13 cellular contexts compared by ENCODE assay signal in the genomic region with DNA sequence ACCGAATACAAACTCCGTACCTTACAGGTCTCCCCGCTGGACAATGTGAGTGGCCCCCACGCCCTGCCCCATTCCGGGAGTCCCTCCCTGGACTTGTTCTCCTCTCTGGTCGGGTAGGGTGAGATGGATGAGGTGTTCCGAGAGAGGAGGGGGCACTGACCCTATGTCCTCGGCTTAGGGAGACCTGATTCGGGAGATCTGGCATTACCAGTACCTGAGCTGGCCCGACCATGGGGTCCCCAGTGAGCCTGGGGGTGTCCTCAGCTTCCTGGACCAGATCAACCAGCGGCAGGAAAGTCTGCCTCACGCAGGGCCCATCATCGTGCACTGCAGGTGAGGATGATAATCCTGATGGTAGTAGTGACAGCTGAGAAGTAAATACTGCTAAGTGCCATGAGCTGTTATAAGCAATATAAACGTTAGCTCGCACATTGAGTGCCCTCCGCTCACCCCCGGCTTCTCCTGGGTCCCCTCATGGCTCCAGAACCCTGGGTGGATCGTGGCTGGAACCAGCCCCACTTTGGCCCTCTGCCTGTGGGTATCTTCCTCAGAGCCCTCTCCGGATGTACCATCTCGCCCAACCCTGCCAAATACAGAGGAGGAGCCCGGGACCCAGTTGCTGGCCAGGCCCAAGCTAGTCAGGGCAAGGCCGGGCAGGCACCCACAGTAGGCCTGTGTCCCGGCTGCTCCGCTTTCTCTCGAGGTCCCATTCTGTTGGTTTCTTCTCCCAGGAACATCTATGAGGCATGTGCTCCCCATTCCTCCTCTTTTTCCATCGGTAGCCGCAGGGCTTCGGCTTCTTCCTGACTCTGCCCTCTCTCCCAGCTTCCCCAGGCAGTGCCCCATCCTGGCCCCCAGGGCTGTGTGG. TPM values are rescaled to one million over a fixed set of nuclear protein-coding genes. Genes with fewer than 3 reads are reported as not detected.
DNase-seq lines count a peak whose midpoint lies in the region; ATAC-seq and TF ChIP-seq lines count a peak whose summit lies in the region.
"Had no signal": no experiment of that assay in that cellular context is flagged by ENCODE, and none has a peak within 500 bp of the region (broad histone marks: within the 10 kb centered on the region; RNA-seq: fewer than 3 reads in every experiment).

No MANE protein-coding gene starts in this region.

- H3K27ac ChIP-seq in heart right ventricle (peak overlapping the region in 8 of 10 donors; percentile 56 to 98 (median 88)), right lobe of liver (peak overlapping the region in 2 of 3 donors; percentile 43 to 63), upper lobe of left lung (peak overlapping the region; percentile 71 to 91 (median 88))

- peaks cover 16 to 100% (median 62%) of the 10 kb centered on the region in 9 donors for H3K4me1 ChIP-seq in heart right ventricle
- peaks cover 0 to 11% (median 7%) of the 10 kb centered on the region in 4 donors for H3K4me1 ChIP-seq in right lobe of liver
- H3K4me1 ChIP-seq in upper lobe of left lung, result peaks cover 67 to 96% (median 85%) of the 10 kb centered on the region in 4 donors

- H3K27me3 ChIP-seq in heart right ventricle (no peaks in the 10 kb centered on the region), right lobe of liver (no peaks in the 10 kb centered on the region), upper lobe of left lung (no peaks in the 10 kb centered on the region)
- H3K27me3 ChIP-seq: pancreas had no signal

- peaks cover 0 to 71% (median 0%) of the 10 kb centered on the region in 9 donors for H3K36me3 ChIP-seq in heart right ventricle
- no peaks in the 10 kb centered on the region for H3K36me3 ChIP-seq in right lobe of liver
- H3K36me3 ChIP-seq in upper lobe of left lung, result peaks cover 0 to 24% (median 16%) of the 10 kb centered on the region in 4 donors
- H3K36me3 ChIP-seq: pancreas had no signal

- TF ChIP-seq CTCF in heart right ventricle (IDR thresholded peaks at IDR 0.05), result no peak
- TF ChIP-seq CTCF in right lobe of liver (IDR thresholded peaks at IDR 0.05), result no peak
- no peak for TF ChIP-seq CTCF in upper lobe of left lung (IDR thresholded peaks at IDR 0.05)

- WGBS in heart right ventricle, 2 donors, result 90 to 91% methylated on average over 28 of the region's 28 CpGs
- 37% methylated on average over 3 of the region's 28 CpGs for WGBS in right lobe of liver (ENCODE audit: insufficient coverage, low coverage, low lambda C conversion rate, missing lambda C conversion rate)
- WGBS in upper lobe of left lung, 2 donors, result 75 to 83% methylated on average over 25 to 28 of the region's 28 CpGs

- ATAC-seq in heart right ventricle (no peak), left ventricle myocardium superior (no peak), right lobe of liver (no peak), upper lobe of left lung (ENCODE audit: low FRiP score in 2 of 2) (no peak), GM19324 (IDR thresholded peaks at IDR 0.05; ENCODE audit: low FRiP score, unreplicated experiment) (no peak)
- ATAC-seq: pancreas had no signal

- no peak for TF ChIP-seq EP300 in upper lobe of left lung (IDR thresholded peaks at IDR 0.05)

- TF ChIP-seq POLR2A in right lobe of liver (IDR thresholded peaks at IDR 0.05) (no peak), upper lobe of left lung (IDR thresholded peaks at IDR 0.05) (no peak)

- DNase-seq in heart right ventricle (no peak), left ventricle myocardium superior (no peak), right lobe of liver (peak in 1 of 3 donors; percentile 51), upper lobe of left lung (no peak), HK-2 (ENCODE audit: unreplicated experiment) (no peak), anterior cingulate cortex (lab: John Stamatoyannopoulos, UW) (no peak)
- DNase-seq in activated CD8-positive, alpha-beta memory T cell treated with anti-CD3 and anti-CD28 coated beads, Interleukin-2, amount 50 U/mL, for 4 hours, result peak; percentile 42
- DNase-seq: NCI-H146, RPMI8226 had no signal

- intact Hi-C loops in heart right ventricle (cut with DNase I) (loop anchor here in 1 of 10 donors (10.0 kb wide), 1 partner anchor 157 kb away; no protein-coding TSS in a partner anchor), left ventricle myocardium superior (cut with micrococcal nuclease) (loop anchor here (10.0 kb wide), 1 partner anchor 147 kb away; a partner anchor contains a TSS), right lobe of liver (cut with DNase I) (loop anchor here in 1 of 2 donors (10.0 kb wide), 1 partner anchor 137 kb away; a partner anchor contains a TSS)

- H3K4me3 ChIP-seq in heart right ventricle, result peak overlapping the region in 2 of 10 donors; percentile 28 to 43
- no peak overlapping the region for H3K4me3 ChIP-seq in right lobe of liver
- peak overlapping the region in 1 of 4 donors; percentile 29 for H3K4me3 ChIP-seq in upper lobe of left lung
- H3K4me3 ChIP-seq: pancreas had no signal

- no peaks in the 10 kb centered on the region for H3K9me3 ChIP-seq in heart right ventricle
- no peaks in the 10 kb centered on the region for H3K9me3 ChIP-seq in right lobe of liver
- H3K9me3 ChIP-seq in upper lobe of left lung, result no peaks in the 10 kb centered on the region
- H3K9me3 ChIP-seq: pancreas had no signal

RNA-seq across cellular contexts. Expression of a gene that starts 6.8 kb away (rescaled TPM):
- total RNA-seq in heart right ventricle (10 to 100 TPM in 2 of 10 donors, 1 to 10 TPM in 8; 2.9 to 32.5 (median 5.3) TPM), left ventricle myocardium superior (6.0 TPM), right lobe of liver (10 to 100 TPM; 12.1 to 30.6 (median 19.4) TPM), upper lobe of left lung (100 to 1,000 TPM in 4 of 6 donors, 10 to 100 TPM in 2; 56.3 to 215 (median 114) TPM)
- 10 to 100 TPM in 1 of 2 donors, 1 to 10 TPM in 1; 8.1 to 12.1 TPM for polyA plus RNA-seq in heart right ventricle
- total RNA-seq: H4 had no signal

RNA-seq across cellular contexts. Expression of a gene that starts 12.5 kb away (rescaled TPM):
- total RNA-seq in heart right ventricle (100 to 1,000 TPM; 139 to 203 (median 160) TPM), left ventricle myocardium superior (150 TPM), right lobe of liver (100 to 1,000 TPM in 4 of 6 experiments, 10 to 100 TPM in 2; 95.5 to 215 (median 122) TPM), upper lobe of left lung (100 to 1,000 TPM; 101 to 196 (median 140) TPM)
- polyA plus RNA-seq in heart right ventricle, result 100 to 1,000 TPM; 102 to 178 TPM

RNA-seq across cellular contexts. Expression of a gene that starts 12.7 kb away (rescaled TPM):
- total RNA-seq in heart right ventricle (10 to 100 TPM; 33.5 to 42.1 (median 38.3) TPM), left ventricle myocardium superior (39.4 TPM), right lobe of liver (10 to 100 TPM; 13.2 to 28.1 (median 18.9) TPM), upper lobe of left lung (10 to 100 TPM; 30.4 to 47.4 (median 38.3) TPM)
- 10 to 100 TPM; 13.8 to 31.4 TPM for polyA plus RNA-seq in heart right ventricle

RNA-seq across cellular contexts. Expression of a gene that starts 14.2 kb away (rescaled TPM):
- total RNA-seq in heart right ventricle (100 to 1,000 TPM; 134 to 213 (median 167) TPM), left ventricle myocardium superior (238 TPM), right lobe of liver (100 to 1,000 TPM in 2 of 6 experiments, 10 to 100 TPM in 4; 47.6 to 189 (median 70.5) TPM), upper lobe of left lung (100 to 1,000 TPM in 5 of 6 donors, 10 to 100 TPM in 1; 83.8 to 291 (median 179) TPM)
- polyA plus RNA-seq in heart right ventricle, result 100 to 1,000 TPM; 182 to 654 TPM

RNA-seq across cellular contexts. Expression of a gene that starts 14.4 kb away (rescaled TPM):
- not detected for total RNA-seq in heart right ventricle
- not detected for polyA plus RNA-seq in heart right ventricle
- not detected for total RNA-seq in left ventricle myocardium superior
- total RNA-seq in right lobe of liver, result not detected
- not detected for total RNA-seq in upper lobe of left lung
- total RNA-seq: dermis microvascular lymphatic vessel endothelial cell, H4, pancreas had no signal
- polyA plus RNA-seq: pancreas had no signal
